In genomic region chr15:45794768-45795486, GRCh38 we compare ENCODE assay signal across 11 cellular contexts.
A peak's percentile ranks its signal among the peaks of the same experiment; 100 is the strongest.
DNase-seq lines count a peak whose midpoint lies in the region; ATAC-seq and FAIRE-seq lines count a peak whose summit lies in the region.
"Had no signal": no experiment of that assay in that cellular context is flagged by ENCODE, and none has a peak within 500 bp of the region (broad histone marks: within the 10 kb centered on the region; RNA-seq: fewer than 3 reads in every experiment).

No MANE protein-coding gene starts in this region.

- H3K4me3 ChIP-seq in SJCRH30: no peak overlapping the region
- H3K4me3 ChIP-seq: gastrocnemius medialis, GM12878, SK-N-MC had no signal

- peak overlapping the region; percentile 75 for H3K27ac ChIP-seq in SJCRH30
- H3K27ac ChIP-seq: gastrocnemius medialis, SK-N-MC had no signal

- peak; percentile 53 for FAIRE-seq in GM18507 (lab: Jason Lieb, UNC)
- FAIRE-seq: GM12878 had no signal

- H3K9me3 ChIP-seq in SJCRH30 (replicated peaks): no peaks in the 10 kb centered on the region
- H3K9me3 ChIP-seq: gastrocnemius medialis had no signal

- DNase-seq in GM18507 (ENCODE audit: extremely low spot score, insufficient read length, low read depth) (no peak), SJCRH30 (peak; percentile 80), foreskin melanocyte (no peak), occipital lobe (lab: John Stamatoyannopoulos, UW) (no peak)
- DNase-seq in stimulated activated CD4-positive, alpha-beta T cell treated with anti-CD3 and anti-CD28 coated beads, Interleukin-2, amount 100 ng/mL, for 24 hours: no peak
- DNase-seq: gastrocnemius medialis had no signal

- H3K4me1 ChIP-seq in SJCRH30: peaks cover 22% of the 10 kb centered on the region
- H3K4me1 ChIP-seq: gastrocnemius medialis had no signal

- H3K27me3 ChIP-seq in SJCRH30: no peaks in the 10 kb centered on the region; the same call in 1 of the 2 replicates
- H3K27me3 ChIP-seq: gastrocnemius medialis had no signal

- H3K36me3 ChIP-seq in SJCRH30: no peaks in the 10 kb centered on the region
- H3K36me3 ChIP-seq: gastrocnemius medialis had no signal

- ATAC-seq in GM19468 (IDR thresholded peaks at IDR 0.05; ENCODE audit: extremely low read depth, unreplicated experiment): peak; percentile 30
- peak; percentile 51 for ATAC-seq in HG03460 (IDR thresholded peaks at IDR 0.05; ENCODE audit: unreplicated experiment)
- ATAC-seq in GM18502 (IDR thresholded peaks at IDR 0.05; ENCODE audit: poor library complexity, unreplicated experiment): no peak

Comparison
In these comparisons a context has a peak if more than half of its experiments do, and no peak if none do; other contexts are left out.
1. DNase-seq: peak in SJCRH30 (2 of 2); none in GM18507 (single experiment), stimulated activated CD4-positive, alpha-beta T cell treated with anti-CD3 and anti-CD28 coated beads, Interleukin-2, amount 100 ng/mL, for 24 hours (0 of 2), foreskin melanocyte (single experiment) and occipital lobe (single experiment).